ENCODE assay signal across 20 cellular contexts in genomic region chr12:121996050-121996944, GRCh38. TPM values are rescaled to one million over a fixed set of nuclear protein-coding genes. Genes with fewer than 3 reads are reported as not detected.
A peak's percentile ranks its signal among the peaks of the same experiment; 100 is the strongest.
DNase-seq lines count a peak whose midpoint lies in the region; ATAC-seq and TF ChIP-seq lines count a peak whose summit lies in the region.
"Had no signal": no experiment of that assay in that cellular context is flagged by ENCODE, and none has a peak within 500 bp of the region (broad histone marks: within the 10 kb centered on the region; RNA-seq: fewer than 3 reads in every experiment).

No MANE protein-coding gene starts in this region.

- peak overlapping the region; percentile 39 to 42 for H3K4me3 Mint-ChIP-seq in stimulated activated naive B cell treated with anti-CD40 and anti-IgM and Interleukin-4, amounts not matched to agents 10 μg/mL and 1 μg/mL and 100 μg/mL, for 72 hours
- H3K4me3 Mint-ChIP-seq in activated T-cell treated with anti-CD3 and anti-CD28 coated beads, Interleukin-2, amount 50 U/mL, for 72 hours: no peak overlapping the region
- H3K4me3 Mint-ChIP-seq: activated naive CD8-positive, alpha-beta T cell treated with anti-CD3 and anti-CD28 coated beads for 36 hours; activated T-helper 1 cell treated with anti-CD3 and anti-CD28 coated beads, Interleukin-12 subunit alpha, Interleukin-12 subunit beta, Interleukin-2, Interleukin-4 antibody, amounts not matched to agents 30 ng/mL and 10 ng/mL and 1 ng/mL, durations not matched to agents 14 hours and 24 hours and 36 hours; CD8-positive, alpha-beta T cell; natural killer cell had no signal

- no peaks in the 10 kb centered on the region for H3K79me2 ChIP-seq in GM23248 (ENCODE audit: insufficient read depth)

- no peak overlapping the region for H3K4me3 ChIP-seq in GM23248
- H3K4me3 ChIP-seq in body of pancreas: no peak overlapping the region
- H3K4me3 ChIP-seq in right cardiac atrium (ENCODE audit: low read length): no peak overlapping the region
- H3K4me3 ChIP-seq in testis: no peak overlapping the region
- H3K4me3 ChIP-seq: esophagus muscularis mucosa, MG63, prostate gland had no signal

- H2AFZ ChIP-seq in GM23248: 0 out of 2 replicates have a peak overlapping the region, but pooled peaks have one; percentile 20

- H4K20me1 ChIP-seq in GM23248 (ENCODE audit: insufficient read depth): no peaks in the 10 kb centered on the region

- intact Hi-C loops in body of pancreas (cut with DNase I): no loop called here
- intact Hi-C loops in right cardiac atrium (cut with DNase I): no loop called here
- intact Hi-C loops in testis (cut with DNase I; ENCODE audit: low total_unique reads): no loop called here

- H3K36me3 Mint-ChIP-seq in stimulated activated naive B cell treated with anti-CD40 and anti-IgM and Interleukin-4, amounts not matched to agents 10 μg/mL and 1 μg/mL and 100 μg/mL, for 72 hours: peaks cover 2 to 4% of the 10 kb centered on the region in 2 donors
- H3K36me3 Mint-ChIP-seq in activated T-cell treated with anti-CD3 and anti-CD28 coated beads, Interleukin-2, amount 50 U/mL, for 72 hours (ENCODE audit: insufficient read depth in 2 of 2): peaks cover 1 to 4% of the 10 kb centered on the region in 2 donors
- H3K36me3 Mint-ChIP-seq: CD8-positive, alpha-beta T cell; natural killer cell had no signal

- H3K27me3 ChIP-seq in GM23248 (replicated peaks; ENCODE audit: insufficient read depth) (no peaks in the 10 kb centered on the region), body of pancreas (no peaks in the 10 kb centered on the region), right cardiac atrium (ENCODE audit: control insufficient read depth, insufficient read depth) (no peaks in the 10 kb centered on the region), testis (no peaks in the 10 kb centered on the region)
- H3K27me3 ChIP-seq: esophagus muscularis mucosa, MG63 had no signal

- TF ChIP-seq POLR2A in body of pancreas (IDR thresholded peaks at IDR 0.05) (peak in 1 of 3 donors; percentile 40), testis (IDR thresholded peaks at IDR 0.05) (no peak)

- WGBS in GM23248 (ENCODE audit: low coverage in 1 of 2, low lambda C conversion rate in 2 of 2, missing lambda C conversion rate in 2 of 2), 2 experiments: 56 to 58% methylated on average over 9 of the region's 9 CpGs
- 16 to 25% methylated on average over 9 of the region's 9 CpGs for WGBS in body of pancreas, 2 donors
- 26% methylated on average over 9 of the region's 9 CpGs for WGBS in right cardiac atrium
- 45 to 47% methylated on average over 9 of the region's 9 CpGs for WGBS in testis, 2 donors

- ATAC-seq in body of pancreas (peak; percentile 86), right cardiac atrium (peak; percentile 68 to 72)
- no peak for ATAC-seq in stimulated activated naive B cell treated with anti-CD40 and anti-IgM and Interleukin-4, amounts not matched to agents 10 μg/mL and 1 μg/mL and 100 μg/mL, for 72 hours (replicated peaks)
- no peak for ATAC-seq in activated T-cell treated with anti-CD3 and anti-CD28 coated beads, Interleukin-2, amount 50 U/mL, for 72 hours (replicated peaks in 1 of 2)
- ATAC-seq: CD8-positive, alpha-beta T cell; natural killer cell had no signal

- H3K9me3 Mint-ChIP-seq in stimulated activated naive B cell treated with anti-CD40 and anti-IgM and Interleukin-4, amounts not matched to agents 10 μg/mL and 1 μg/mL and 100 μg/mL, for 72 hours: no peaks in the 10 kb centered on the region
- H3K9me3 Mint-ChIP-seq in activated T-cell treated with anti-CD3 and anti-CD28 coated beads, Interleukin-2, amount 50 U/mL, for 72 hours: no peaks in the 10 kb centered on the region
- H3K9me3 Mint-ChIP-seq: natural killer cell had no signal

- peak overlapping the region; percentile 70 for H3K27ac Mint-ChIP-seq in stimulated activated naive B cell treated with anti-CD40 and anti-IgM and Interleukin-4, amounts not matched to agents 10 μg/mL and 1 μg/mL and 100 μg/mL, for 72 hours
- H3K27ac Mint-ChIP-seq in activated T-cell treated with anti-CD3 and anti-CD28 coated beads, Interleukin-2, amount 50 U/mL, for 72 hours: no peak overlapping the region
- H3K27ac Mint-ChIP-seq: activated naive CD8-positive, alpha-beta T cell treated with anti-CD3 and anti-CD28 coated beads for 36 hours; activated T-helper 1 cell treated with anti-CD3 and anti-CD28 coated beads, Interleukin-12 subunit alpha, Interleukin-12 subunit beta, Interleukin-2, Interleukin-4 antibody, amounts not matched to agents 30 ng/mL and 10 ng/mL and 1 ng/mL, durations not matched to agents 14 hours and 24 hours and 36 hours; CD8-positive, alpha-beta T cell; natural killer cell had no signal

- H3K9me2 ChIP-seq in GM23248 (ENCODE audit: insufficient read depth): no peaks in the 10 kb centered on the region

- no peaks in the 10 kb centered on the region for H3K27me3 Mint-ChIP-seq in stimulated activated naive B cell treated with anti-CD40 and anti-IgM and Interleukin-4, amounts not matched to agents 10 μg/mL and 1 μg/mL and 100 μg/mL, for 72 hours
- H3K27me3 Mint-ChIP-seq in activated T-cell treated with anti-CD3 and anti-CD28 coated beads, Interleukin-2, amount 50 U/mL, for 72 hours (ENCODE audit: low read depth): peaks cover 13% of the 10 kb centered on the region
- H3K27me3 Mint-ChIP-seq: activated naive CD8-positive, alpha-beta T cell treated with anti-CD3 and anti-CD28 coated beads for 36 hours had no signal

- H3K9me3 ChIP-seq in GM23248 (ENCODE audit: low read depth) (no peaks in the 10 kb centered on the region), body of pancreas (no peaks in the 10 kb centered on the region), right cardiac atrium (ENCODE audit: control insufficient read depth, low read length) (no peaks in the 10 kb centered on the region), testis (no peaks in the 10 kb centered on the region)
- H3K9me3 ChIP-seq: MG63, prostate gland had no signal

- H3K9ac ChIP-seq in GM23248: no peak overlapping the region

- H3K4me1 Mint-ChIP-seq in stimulated activated naive B cell treated with anti-CD40 and anti-IgM and Interleukin-4, amounts not matched to agents 10 μg/mL and 1 μg/mL and 100 μg/mL, for 72 hours: peaks cover 22 to 36% of the 10 kb centered on the region in 2 donors
- peaks cover 22% of the 10 kb centered on the region for H3K4me1 Mint-ChIP-seq in activated T-cell treated with anti-CD3 and anti-CD28 coated beads, Interleukin-2, amount 50 U/mL, for 72 hours (ENCODE audit: low read depth)
- H3K4me1 Mint-ChIP-seq: natural killer cell had no signal

- TF ChIP-seq CTCF in body of pancreas (IDR thresholded peaks at IDR 0.05) (no peak), testis (IDR thresholded peaks at IDR 0.05) (no peak)

- no peak overlapping the region for H3K27ac ChIP-seq in GM23248
- peak overlapping the region; percentile 58 to 83 (median 67) for H3K27ac ChIP-seq in body of pancreas
- H3K27ac ChIP-seq in right cardiac atrium (ENCODE audit: low read length): peak overlapping the region; percentile 39
- H3K27ac ChIP-seq in testis: peak overlapping the region in 1 of 2 donors; percentile 23
- H3K27ac ChIP-seq: esophagus muscularis mucosa, prostate gland had no signal

- peaks cover 20% of the 10 kb centered on the region for H3F3A ChIP-seq in GM23248 (ENCODE audit: insufficient read depth)

- DNase-seq in GM23248 (no peak), body of pancreas (peak in 3 of 4 donors; percentile 19 to 21 (median 20)), right cardiac atrium (no peak), testis (no peak), KG1 (lab: John Stamatoyannopoulos, UW) (no peak)
- DNase-seq in stimulated activated naive B cell treated with anti-CD40 and anti-IgM and Interleukin-4, amounts not matched to agents 10 μg/mL and 1 μg/mL and 100 μg/mL, for 72 hours: no peak
- no peak for DNase-seq in activated T-cell treated with anti-CD3 and anti-CD28 coated beads, Interleukin-2, amount 50 U/mL, for 72 hours
- DNase-seq: activated CD8-positive, alpha-beta memory T cell treated with anti-CD3 and anti-CD28 coated beads for 24 hours; activated naive CD8-positive, alpha-beta T cell treated with anti-CD3 and anti-CD28 coated beads for 36 hours; CD8-positive, alpha-beta T cell; DMS79; natural killer cell; NCI-H1694; NCI-H446 treated with DMSO at 0.1 percent for 48 hours; stimulated activated CD4-positive, alpha-beta T cell treated with anti-CD3 and anti-CD28 coated beads, Interleukin-4, amount 100 ng/mL, for 4 hours; substantia nigra had no signal

- in situ Hi-C loops in GM23248 (cut with MboI): no loop called here

- H3K4me2 ChIP-seq in GM23248 (ENCODE audit: unreplicated experiment): no peak overlapping the region

- H3K4me1 ChIP-seq in GM23248 (ENCODE audit: insufficient read depth) (peaks cover 16% of the 10 kb centered on the region), body of pancreas (peaks cover 17% of the 10 kb centered on the region), right cardiac atrium (ENCODE audit: control insufficient read depth, insufficient read depth, low read length) (no peaks in the 10 kb centered on the region), testis (no peaks in the 10 kb centered on the region)
- H3K4me1 ChIP-seq: prostate gland had no signal

- no peaks in the 10 kb centered on the region for H3K36me3 ChIP-seq in GM23248 (ENCODE audit: low read depth)
- H3K36me3 ChIP-seq in body of pancreas (replicated peaks in 1 of 2; ENCODE audit: insufficient read depth in 1 of 2, low read depth in 2 of 2): no peaks in the 10 kb centered on the region
- no peaks in the 10 kb centered on the region for H3K36me3 ChIP-seq in testis (ENCODE audit: low read depth, missing control alignments)
- H3K36me3 ChIP-seq: esophagus muscularis mucosa, MG63, prostate gland had no signal

RNA-seq across cellular contexts. Expression of gene BCL7A, which starts 25.4 kb away (rescaled TPM):
- 3.4 and 4.2 TPM in 2 replicates for total RNA-seq in GM23248 (2014; rRNA removed; shearing (Covaris generic))
- 2.7 and 3.0 TPM in 2 replicates for polyA plus RNA-seq in GM23248 (2016; fragmentation: Nextera tagmentation; extraction: Ambion mirVana)
- total RNA-seq in body of pancreas: 10 to 100 TPM; 19.1 to 25.2 TPM
- 10 to 100 TPM in 3 of 4 donors, 1 to 10 TPM in 1; 9.5 to 13.2 (median 11.8) TPM for total RNA-seq in right cardiac atrium
- 6.7 TPM for polyA plus RNA-seq in right cardiac atrium
- total RNA-seq in testis: 10 to 100 TPM; 10.2 to 11.1 TPM
- 5.9 TPM for polyA plus RNA-seq in testis (ENCODE audit: insufficient read depth, low read depth, low replicate concordance)
- total RNA-seq in activated T-cell treated with anti-CD3 and anti-CD28 coated beads, Interleukin-2, amount 50 U/mL, for 72 hours: 10 to 100 TPM in 1 of 2 donors, 1 to 10 TPM in 1; 6.4 to 12.2 TPM

Comparison
In these comparisons a context has a peak if more than half of its experiments do, and no peak if none do; other contexts are left out.
1. DNase-seq: peak in body of pancreas (3 of 4); none in GM23248 (single experiment), right cardiac atrium (0 of 3), stimulated activated naive B cell treated with anti-CD40 and anti-IgM and Interleukin-4, amounts not matched to agents 10 μg/mL and 1 μg/mL and 100 μg/mL, for 72 hours (single experiment), testis (single experiment), activated T-cell treated with anti-CD3 and anti-CD28 coated beads, Interleukin-2, amount 50 U/mL, for 72 hours (0 of 2) and KG1 (single experiment).
2. ATAC-seq: peak in body of pancreas (single experiment) and right cardiac atrium (2 of 2); none in stimulated activated naive B cell treated with anti-CD40 and anti-IgM and Interleukin-4, amounts not matched to agents 10 μg/mL and 1 μg/mL and 100 μg/mL, for 72 hours (0 of 2) and activated T-cell treated with anti-CD3 and anti-CD28 coated beads, Interleukin-2, amount 50 U/mL, for 72 hours (0 of 2).
3. H3K4me3 Mint-ChIP-seq: peak in stimulated activated naive B cell treated with anti-CD40 and anti-IgM and Interleukin-4, amounts not matched to agents 10 μg/mL and 1 μg/mL and 100 μg/mL, for 72 hours (2 of 2); none in activated T-cell treated with anti-CD3 and anti-CD28 coated beads, Interleukin-2, amount 50 U/mL, for 72 hours (0 of 2).